Comparison of ENCODE assay signal across 8 cellular contexts in the genomic region with DNA sequence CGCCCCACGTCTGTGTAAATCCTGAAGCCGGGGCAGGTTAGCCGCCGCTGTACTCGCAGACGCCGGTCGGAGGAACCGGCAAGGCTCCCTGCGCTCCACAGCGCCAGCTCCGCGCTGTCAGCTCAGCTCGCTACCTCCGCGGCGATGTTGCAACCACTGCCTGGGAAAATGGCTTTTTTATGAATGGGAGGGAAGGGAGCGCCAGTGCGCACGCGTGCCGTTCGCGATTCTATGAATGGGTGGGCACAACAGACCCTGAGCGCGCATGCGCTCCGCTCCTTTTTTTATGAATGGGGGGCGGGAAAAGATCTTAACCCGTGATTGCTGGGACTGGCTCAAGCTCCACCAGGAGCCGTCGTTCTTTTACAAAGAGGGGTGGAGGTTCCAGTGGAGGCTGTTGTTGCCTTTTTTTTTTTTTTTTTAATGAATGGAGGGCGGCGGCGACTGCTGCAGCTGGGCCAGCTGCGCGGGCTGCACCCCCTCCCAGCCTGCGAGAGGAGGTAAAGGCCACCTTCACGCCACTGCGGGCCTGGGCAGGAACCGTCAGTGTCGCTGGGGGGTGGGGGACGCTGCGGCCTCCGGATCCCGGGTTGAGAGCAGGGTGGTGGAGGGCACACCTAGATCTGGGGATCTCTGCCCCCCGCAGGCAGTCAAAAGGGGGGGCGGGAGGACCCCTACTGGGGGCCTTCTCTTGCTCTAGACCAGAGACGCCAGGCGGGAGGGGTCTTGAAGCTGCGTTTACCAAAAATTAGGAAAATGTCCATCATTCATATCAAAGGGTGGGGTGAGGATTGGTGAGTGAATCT. TPM values are rescaled to one million over a fixed set of nuclear protein-coding genes. Genes with fewer than 3 reads are reported as not detected.
DNase-seq lines count a peak whose midpoint lies in the region; ATAC-seq and TF ChIP-seq lines count a peak whose summit lies in the region.

Gene SPRY4 (minus strand): TSS at position 151 of the 806 bp plus-strand sequence. CDS start 9,913 bp downstream, outside the sequence.

- DNase-seq in DMS 273 (lab: John Stamatoyannopoulos, UW; ENCODE audit: unreplicated experiment) (peak; percentile 98), HuH-7.5 (ENCODE audit: low spot score) (peak; percentile 90), OCI-M1 (lab: John Stamatoyannopoulos, UW) (peak; percentile 97), erythroblast (lab: John Stamatoyannopoulos, UW) (peak; percentile 92 to 94), mucosa of gallbladder (ENCODE audit: low spot score) (peak; percentile 95)
- peak; percentile 77 for DNase-seq in activated T-cell treated with anti-CD3 and anti-CD28 coated beads, Interleukin-2, amount 50 U/mL, for 1 hour
- peak; percentile 80 for DNase-seq in stimulated activated CD8-positive, alpha-beta memory T cell treated with anti-CD3 and anti-CD28 coated beads, Interleukin-4, amount 100 ng/mL, for 24 hours (ENCODE audit: low read depth)

- peak; percentile 42 for TF ChIP-seq POLR2A in erythroblast (IDR thresholded peaks at IDR 0.05; ENCODE audit: low read length)

- peak; percentile 87 for ATAC-seq in GM21526 (IDR thresholded peaks at IDR 0.05; ENCODE audit: low FRiP score, unreplicated experiment)

RNA-seq across cellular contexts. Expression of gene SPRY4, which starts in this region (rescaled TPM):
- 17.4 TPM for total RNA-seq in mucosa of gallbladder

Comparison
In these comparisons a context has a peak if more than half of its experiments do, and no peak if none do; other contexts are left out.
1. Peak in every context shown above with its lines: DNase-seq and ATAC-seq.